In the genomic region with DNA sequence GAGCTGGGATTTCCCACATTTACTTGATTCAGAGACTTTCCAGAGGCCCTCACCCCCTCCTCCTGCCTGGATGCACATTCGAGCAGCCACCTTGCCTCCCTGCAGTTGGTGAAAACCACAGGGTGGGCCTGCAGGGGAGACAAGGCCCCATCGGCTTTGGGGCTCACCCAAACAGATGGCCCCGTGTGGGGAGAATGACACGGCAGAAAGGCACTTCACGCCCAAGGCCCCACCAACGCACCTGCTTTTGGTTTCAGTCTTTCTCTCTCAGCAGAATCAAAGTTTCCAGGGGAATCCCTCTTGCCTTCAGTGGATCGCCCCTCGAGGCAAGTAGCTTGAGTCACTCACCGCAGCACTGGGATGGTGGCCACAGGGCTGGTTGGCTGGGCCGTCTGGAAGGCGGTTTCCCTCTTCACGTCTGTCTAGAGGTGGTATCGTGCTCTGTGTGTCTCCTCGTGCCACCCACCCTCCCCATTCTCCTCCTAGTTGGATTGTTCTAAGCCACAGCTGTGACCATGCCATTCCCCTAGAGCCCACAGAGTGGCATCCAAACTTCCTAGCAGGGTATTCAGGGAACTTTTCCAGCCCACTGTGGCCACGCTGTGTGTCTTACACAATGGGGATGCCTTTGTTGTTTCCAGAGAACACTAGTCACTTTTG, we compare ENCODE assay signal across 1 cellular context.
A peak's percentile ranks its signal among the peaks of the same experiment; 100 is the strongest.
TF ChIP-seq lines count a peak whose summit lies in the region.

No MANE protein-coding gene starts in this region.

TF ChIP-seq in GM12878, 131 proteins besides CTCF, POLR2A, EP300 and RAD21 (continued from another document and continues in another):
- TF ChIP-seq, protein P1, sequence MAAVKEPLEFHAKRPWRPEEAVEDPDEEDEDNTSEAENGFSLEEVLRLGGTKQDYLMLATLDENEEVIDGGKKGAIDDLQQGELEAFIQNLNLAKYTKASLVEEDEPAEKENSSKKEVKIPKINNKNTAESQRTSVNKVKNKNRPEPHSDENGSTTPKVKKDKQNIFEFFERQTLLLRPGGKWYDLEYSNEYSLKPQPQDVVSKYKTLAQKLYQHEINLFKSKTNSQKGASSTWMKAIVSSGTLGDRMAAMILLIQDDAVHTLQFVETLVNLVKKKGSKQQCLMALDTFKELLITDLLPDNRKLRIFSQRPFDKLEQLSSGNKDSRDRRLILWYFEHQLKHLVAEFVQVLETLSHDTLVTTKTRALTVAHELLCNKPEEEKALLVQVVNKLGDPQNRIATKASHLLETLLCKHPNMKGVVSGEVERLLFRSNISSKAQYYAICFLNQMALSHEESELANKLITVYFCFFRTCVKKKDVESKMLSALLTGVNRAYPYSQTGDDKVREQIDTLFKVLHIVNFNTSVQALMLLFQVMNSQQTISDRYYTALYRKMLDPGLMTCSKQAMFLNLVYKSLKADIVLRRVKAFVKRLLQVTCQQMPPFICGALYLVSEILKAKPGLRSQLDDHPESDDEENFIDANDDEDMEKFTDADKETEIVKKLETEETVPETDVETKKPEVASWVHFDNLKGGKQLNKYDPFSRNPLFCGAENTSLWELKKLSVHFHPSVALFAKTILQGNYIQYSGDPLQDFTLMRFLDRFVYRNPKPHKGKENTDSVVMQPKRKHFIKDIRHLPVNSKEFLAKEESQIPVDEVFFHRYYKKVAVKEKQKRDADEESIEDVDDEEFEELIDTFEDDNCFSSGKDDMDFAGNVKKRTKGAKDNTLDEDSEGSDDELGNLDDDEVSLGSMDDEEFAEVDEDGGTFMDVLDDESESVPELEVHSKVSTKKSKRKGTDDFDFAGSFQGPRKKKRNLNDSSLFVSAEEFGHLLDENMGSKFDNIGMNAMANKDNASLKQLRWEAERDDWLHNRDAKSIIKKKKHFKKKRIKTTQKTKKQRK (IDR thresholded peaks at IDR 0.05; ENCODE audit: low read depth, low read length), result no peak
- TF ChIP-seq GABPA (IDR thresholded peaks at IDR 0.05; ENCODE audit: low read depth) (0 out of 2 replicates have a peak, but pooled peaks have one; percentile 45), NFIC (IDR thresholded peaks at IDR 0.05; ENCODE audit: low read depth, low read length) (peak; percentile 94), TCF12 (IDR thresholded peaks at IDR 0.05; ENCODE audit: low read depth, low read length) (peak; percentile 98), NR2F1 (conservative IDR thresholded peaks at IDR 0.05) (peak; percentile 58; the same call in 1 of the 2 replicates), SP1 (IDR thresholded peaks at IDR 0.05; ENCODE audit: low read depth, low read length) (peak; percentile 77), CREM (IDR thresholded peaks at IDR 0.05; ENCODE audit: low read depth) (peak; percentile 92), RELA (IDR thresholded peaks at IDR 0.05; ENCODE audit: borderline replicate concordance, partially characterized antibody) (peak; percentile 76), POU2F2 (IDR thresholded peaks at IDR 0.05; ENCODE audit: borderline replicate concordance, low read depth, low read length) (peak; percentile 84), NR2C2 (IDR thresholded peaks at IDR 0.05; ENCODE audit: borderline replicate concordance, control insufficient read depth, insufficient read length, low read depth) (no peak), JUND (IDR thresholded peaks at IDR 0.05; ENCODE audit: low read depth, low read length) (peak; percentile 33; the same call in 1 of the 2 replicates), JUNB (IDR thresholded peaks at IDR 0.05) (peak; percentile 81), FOXM1 (IDR thresholded peaks at IDR 0.05; ENCODE audit: low read depth, low read length) (peak; percentile 97), YY1 (IDR thresholded peaks at IDR 0.05; ENCODE audit: low read depth, low read length) (no peak), ZNF24 (IDR thresholded peaks at IDR 0.05) (peak; percentile 41; the same call in 1 of the 2 replicates), IKZF1 (conservative IDR thresholded peaks at IDR 0.05) (peak; percentile 99), KDM1A (IDR thresholded peaks at IDR 0.05; ENCODE audit: borderline replicate concordance) (no peak), BACH1 (IDR thresholded peaks at IDR 0.05; ENCODE audit: borderline replicate concordance) (peak; percentile 93; the same call in 1 of the 2 replicates), ZNF622 (IDR thresholded peaks at IDR 0.05) (no peak), YBX1 (IDR thresholded peaks at IDR 0.05) (no peak), IKZF2 (IDR thresholded peaks at IDR 0.05) (peak; percentile 98), STAT1 (conservative IDR thresholded peaks at IDR 0.05) (no peak), CEBPB (IDR thresholded peaks at IDR 0.05; ENCODE audit: borderline replicate concordance in 1 of 2, low read depth in 2 of 2, low read length in 2 of 2) (peak in 1 of 2 experiments; percentile 33; a peak in 2 of 4 replicates), MTA3 (IDR thresholded peaks at IDR 0.05; ENCODE audit: borderline replicate concordance, low read length) (peak; percentile 86; the same call in 1 of the 2 replicates), CBX5 (IDR thresholded peaks at IDR 0.05; ENCODE audit: low read depth) (peak; percentile 68; the same call in 1 of the 2 replicates), TCF7 (IDR thresholded peaks at IDR 0.05; ENCODE audit: borderline replicate concordance) (peak; percentile 31; the same call in 1 of the 2 replicates)
- TF ChIP-seq, protein P2, sequence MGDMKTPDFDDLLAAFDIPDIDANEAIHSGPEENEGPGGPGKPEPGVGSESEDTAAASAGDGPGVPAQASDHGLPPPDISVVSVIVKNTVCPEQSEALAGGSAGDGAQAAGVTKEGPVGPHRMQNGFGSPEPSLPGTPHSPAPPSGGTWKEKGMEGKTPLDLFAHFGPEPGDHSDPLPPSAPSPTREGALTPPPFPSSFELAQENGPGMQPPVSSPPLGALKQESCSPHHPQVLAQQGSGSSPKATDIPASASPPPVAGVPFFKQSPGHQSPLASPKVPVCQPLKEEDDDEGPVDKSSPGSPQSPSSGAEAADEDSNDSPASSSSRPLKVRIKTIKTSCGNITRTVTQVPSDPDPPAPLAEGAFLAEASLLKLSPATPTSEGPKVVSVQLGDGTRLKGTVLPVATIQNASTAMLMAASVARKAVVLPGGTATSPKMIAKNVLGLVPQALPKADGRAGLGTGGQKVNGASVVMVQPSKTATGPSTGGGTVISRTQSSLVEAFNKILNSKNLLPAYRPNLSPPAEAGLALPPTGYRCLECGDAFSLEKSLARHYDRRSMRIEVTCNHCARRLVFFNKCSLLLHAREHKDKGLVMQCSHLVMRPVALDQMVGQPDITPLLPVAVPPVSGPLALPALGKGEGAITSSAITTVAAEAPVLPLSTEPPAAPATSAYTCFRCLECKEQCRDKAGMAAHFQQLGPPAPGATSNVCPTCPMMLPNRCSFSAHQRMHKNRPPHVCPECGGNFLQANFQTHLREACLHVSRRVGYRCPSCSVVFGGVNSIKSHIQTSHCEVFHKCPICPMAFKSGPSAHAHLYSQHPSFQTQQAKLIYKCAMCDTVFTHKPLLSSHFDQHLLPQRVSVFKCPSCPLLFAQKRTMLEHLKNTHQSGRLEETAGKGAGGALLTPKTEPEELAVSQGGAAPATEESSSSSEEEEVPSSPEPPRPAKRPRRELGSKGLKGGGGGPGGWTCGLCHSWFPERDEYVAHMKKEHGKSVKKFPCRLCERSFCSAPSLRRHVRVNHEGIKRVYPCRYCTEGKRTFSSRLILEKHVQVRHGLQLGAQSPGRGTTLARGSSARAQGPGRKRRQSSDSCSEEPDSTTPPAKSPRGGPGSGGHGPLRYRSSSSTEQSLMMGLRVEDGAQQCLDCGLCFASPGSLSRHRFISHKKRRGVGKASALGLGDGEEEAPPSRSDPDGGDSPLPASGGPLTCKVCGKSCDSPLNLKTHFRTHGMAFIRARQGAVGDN (IDR thresholded peaks at IDR 0.05), result peak; percentile 93
- TF ChIP-seq, protein P3, sequence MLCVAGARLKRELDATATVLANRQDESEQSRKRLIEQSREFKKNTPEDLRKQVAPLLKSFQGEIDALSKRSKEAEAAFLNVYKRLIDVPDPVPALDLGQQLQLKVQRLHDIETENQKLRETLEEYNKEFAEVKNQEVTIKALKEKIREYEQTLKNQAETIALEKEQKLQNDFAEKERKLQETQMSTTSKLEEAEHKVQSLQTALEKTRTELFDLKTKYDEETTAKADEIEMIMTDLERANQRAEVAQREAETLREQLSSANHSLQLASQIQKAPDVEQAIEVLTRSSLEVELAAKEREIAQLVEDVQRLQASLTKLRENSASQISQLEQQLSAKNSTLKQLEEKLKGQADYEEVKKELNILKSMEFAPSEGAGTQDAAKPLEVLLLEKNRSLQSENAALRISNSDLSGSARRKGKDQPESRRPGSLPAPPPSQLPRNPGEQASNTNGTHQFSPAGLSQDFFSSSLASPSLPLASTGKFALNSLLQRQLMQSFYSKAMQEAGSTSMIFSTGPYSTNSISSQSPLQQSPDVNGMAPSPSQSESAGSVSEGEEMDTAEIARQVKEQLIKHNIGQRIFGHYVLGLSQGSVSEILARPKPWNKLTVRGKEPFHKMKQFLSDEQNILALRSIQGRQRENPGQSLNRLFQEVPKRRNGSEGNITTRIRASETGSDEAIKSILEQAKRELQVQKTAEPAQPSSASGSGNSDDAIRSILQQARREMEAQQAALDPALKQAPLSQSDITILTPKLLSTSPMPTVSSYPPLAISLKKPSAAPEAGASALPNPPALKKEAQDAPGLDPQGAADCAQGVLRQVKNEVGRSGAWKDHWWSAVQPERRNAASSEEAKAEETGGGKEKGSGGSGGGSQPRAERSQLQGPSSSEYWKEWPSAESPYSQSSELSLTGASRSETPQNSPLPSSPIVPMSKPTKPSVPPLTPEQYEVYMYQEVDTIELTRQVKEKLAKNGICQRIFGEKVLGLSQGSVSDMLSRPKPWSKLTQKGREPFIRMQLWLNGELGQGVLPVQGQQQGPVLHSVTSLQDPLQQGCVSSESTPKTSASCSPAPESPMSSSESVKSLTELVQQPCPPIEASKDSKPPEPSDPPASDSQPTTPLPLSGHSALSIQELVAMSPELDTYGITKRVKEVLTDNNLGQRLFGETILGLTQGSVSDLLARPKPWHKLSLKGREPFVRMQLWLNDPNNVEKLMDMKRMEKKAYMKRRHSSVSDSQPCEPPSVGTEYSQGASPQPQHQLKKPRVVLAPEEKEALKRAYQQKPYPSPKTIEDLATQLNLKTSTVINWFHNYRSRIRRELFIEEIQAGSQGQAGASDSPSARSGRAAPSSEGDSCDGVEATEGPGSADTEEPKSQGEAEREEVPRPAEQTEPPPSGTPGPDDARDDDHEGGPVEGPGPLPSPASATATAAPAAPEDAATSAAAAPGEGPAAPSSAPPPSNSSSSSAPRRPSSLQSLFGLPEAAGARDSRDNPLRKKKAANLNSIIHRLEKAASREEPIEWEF (IDR thresholded peaks at IDR 0.05; ENCODE audit: insufficient replicate concordance, low read depth, low read length), result no peak
- TF ChIP-seq, protein P4, sequence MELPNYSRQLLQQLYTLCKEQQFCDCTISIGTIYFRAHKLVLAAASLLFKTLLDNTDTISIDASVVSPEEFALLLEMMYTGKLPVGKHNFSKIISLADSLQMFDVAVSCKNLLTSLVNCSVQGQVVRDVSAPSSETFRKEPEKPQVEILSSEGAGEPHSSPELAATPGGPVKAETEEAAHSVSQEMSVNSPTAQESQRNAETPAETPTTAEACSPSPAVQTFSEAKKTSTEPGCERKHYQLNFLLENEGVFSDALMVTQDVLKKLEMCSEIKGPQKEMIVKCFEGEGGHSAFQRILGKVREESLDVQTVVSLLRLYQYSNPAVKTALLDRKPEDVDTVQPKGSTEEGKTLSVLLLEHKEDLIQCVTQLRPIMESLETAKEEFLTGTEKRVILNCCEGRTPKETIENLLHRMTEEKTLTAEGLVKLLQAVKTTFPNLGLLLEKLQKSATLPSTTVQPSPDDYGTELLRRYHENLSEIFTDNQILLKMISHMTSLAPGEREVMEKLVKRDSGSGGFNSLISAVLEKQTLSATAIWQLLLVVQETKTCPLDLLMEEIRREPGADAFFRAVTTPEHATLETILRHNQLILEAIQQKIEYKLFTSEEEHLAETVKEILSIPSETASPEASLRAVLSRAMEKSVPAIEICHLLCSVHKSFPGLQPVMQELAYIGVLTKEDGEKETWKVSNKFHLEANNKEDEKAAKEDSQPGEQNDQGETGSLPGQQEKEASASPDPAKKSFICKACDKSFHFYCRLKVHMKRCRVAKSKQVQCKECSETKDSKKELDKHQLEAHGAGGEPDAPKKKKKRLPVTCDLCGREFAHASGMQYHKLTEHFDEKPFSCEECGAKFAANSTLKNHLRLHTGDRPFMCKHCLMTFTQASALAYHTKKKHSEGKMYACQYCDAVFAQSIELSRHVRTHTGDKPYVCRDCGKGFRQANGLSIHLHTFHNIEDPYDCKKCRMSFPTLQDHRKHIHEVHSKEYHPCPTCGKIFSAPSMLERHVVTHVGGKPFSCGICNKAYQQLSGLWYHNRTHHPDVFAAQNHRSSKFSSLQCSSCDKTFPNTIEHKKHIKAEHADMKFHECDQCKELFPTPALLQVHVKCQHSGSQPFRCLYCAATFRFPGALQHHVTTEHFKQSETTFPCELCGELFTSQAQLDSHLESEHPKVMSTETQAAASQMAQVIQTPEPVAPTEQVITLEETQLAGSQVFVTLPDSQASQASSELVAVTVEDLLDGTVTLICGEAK (IDR thresholded peaks at IDR 0.05; ENCODE audit: borderline replicate concordance), result no peak
- TF ChIP-seq, protein P5, sequence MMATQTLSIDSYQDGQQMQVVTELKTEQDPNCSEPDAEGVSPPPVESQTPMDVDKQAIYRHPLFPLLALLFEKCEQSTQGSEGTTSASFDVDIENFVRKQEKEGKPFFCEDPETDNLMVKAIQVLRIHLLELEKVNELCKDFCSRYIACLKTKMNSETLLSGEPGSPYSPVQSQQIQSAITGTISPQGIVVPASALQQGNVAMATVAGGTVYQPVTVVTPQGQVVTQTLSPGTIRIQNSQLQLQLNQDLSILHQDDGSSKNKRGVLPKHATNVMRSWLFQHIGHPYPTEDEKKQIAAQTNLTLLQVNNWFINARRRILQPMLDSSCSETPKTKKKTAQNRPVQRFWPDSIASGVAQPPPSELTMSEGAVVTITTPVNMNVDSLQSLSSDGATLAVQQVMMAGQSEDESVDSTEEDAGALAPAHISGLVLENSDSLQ (IDR thresholded peaks at IDR 0.05), result peak; percentile 85
- TF ChIP-seq, protein P6, sequence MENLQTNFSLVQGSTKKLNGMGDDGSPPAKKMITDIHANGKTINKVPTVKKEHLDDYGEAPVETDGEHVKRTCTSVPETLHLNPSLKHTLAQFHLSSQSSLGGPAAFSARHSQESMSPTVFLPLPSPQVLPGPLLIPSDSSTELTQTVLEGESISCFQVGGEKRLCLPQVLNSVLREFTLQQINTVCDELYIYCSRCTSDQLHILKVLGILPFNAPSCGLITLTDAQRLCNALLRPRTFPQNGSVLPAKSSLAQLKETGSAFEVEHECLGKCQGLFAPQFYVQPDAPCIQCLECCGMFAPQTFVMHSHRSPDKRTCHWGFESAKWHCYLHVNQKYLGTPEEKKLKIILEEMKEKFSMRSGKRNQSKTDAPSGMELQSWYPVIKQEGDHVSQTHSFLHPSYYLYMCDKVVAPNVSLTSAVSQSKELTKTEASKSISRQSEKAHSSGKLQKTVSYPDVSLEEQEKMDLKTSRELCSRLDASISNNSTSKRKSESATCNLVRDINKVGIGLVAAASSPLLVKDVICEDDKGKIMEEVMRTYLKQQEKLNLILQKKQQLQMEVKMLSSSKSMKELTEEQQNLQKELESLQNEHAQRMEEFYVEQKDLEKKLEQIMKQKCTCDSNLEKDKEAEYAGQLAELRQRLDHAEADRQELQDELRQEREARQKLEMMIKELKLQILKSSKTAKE (IDR thresholded peaks at IDR 0.05; ENCODE audit: low read depth, poor library complexity, severe bottlenecking), result peak; percentile 92
- TF ChIP-seq, protein P7, sequence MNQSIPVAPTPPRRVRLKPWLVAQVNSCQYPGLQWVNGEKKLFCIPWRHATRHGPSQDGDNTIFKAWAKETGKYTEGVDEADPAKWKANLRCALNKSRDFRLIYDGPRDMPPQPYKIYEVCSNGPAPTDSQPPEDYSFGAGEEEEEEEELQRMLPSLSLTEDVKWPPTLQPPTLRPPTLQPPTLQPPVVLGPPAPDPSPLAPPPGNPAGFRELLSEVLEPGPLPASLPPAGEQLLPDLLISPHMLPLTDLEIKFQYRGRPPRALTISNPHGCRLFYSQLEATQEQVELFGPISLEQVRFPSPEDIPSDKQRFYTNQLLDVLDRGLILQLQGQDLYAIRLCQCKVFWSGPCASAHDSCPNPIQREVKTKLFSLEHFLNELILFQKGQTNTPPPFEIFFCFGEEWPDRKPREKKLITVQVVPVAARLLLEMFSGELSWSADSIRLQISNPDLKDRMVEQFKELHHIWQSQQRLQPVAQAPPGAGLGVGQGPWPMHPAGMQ (IDR thresholded peaks at IDR 0.05; ENCODE audit: borderline replicate concordance), result no peak
